1 cellular context compared by ENCODE assay signal in genomic region chr18:57836557-57836956, GRCh38.
TF ChIP-seq lines count a peak whose summit lies in the region.

No MANE protein-coding gene starts in this region.

TF ChIP-seq in IMR-90, 13 proteins besides CTCF, POLR2A, EP300 and RAD21:
- TF ChIP-seq MXI1 (IDR thresholded peaks at IDR 0.05; ENCODE audit: borderline replicate concordance, low read depth, low read length) (no peak), RCOR1 (IDR thresholded peaks at IDR 0.05; ENCODE audit: insufficient replicate concordance, low read length) (no peak), MAFK (IDR thresholded peaks at IDR 0.05; ENCODE audit: low read depth, low read length) (no peak), NFE2L2 (IDR thresholded peaks at IDR 0.05; ENCODE audit: low read depth, low read length) (no peak), CHD1 (IDR thresholded peaks at IDR 0.05; ENCODE audit: low read depth, low read length) (no peak), FOS (IDR thresholded peaks at IDR 0.05; ENCODE audit: low read depth, low read length) (no peak), RFX5 (IDR thresholded peaks at IDR 0.05; ENCODE audit: low read depth, low read length) (no peak), SMC3 (IDR thresholded peaks at IDR 0.05; ENCODE audit: low read depth, low read length) (no peak), USF2 (IDR thresholded peaks at IDR 0.05; ENCODE audit: low read depth, low read length) (no peak), MAZ (IDR thresholded peaks at IDR 0.05; ENCODE audit: borderline replicate concordance, low read depth, low read length) (no peak)
